In genomic region chr16:287298-287811, GRCh38 we compare ENCODE assay signal across 1 cellular context.
TF ChIP-seq lines count a peak whose summit lies in the region.

No MANE protein-coding gene starts in this region.

TF ChIP-seq in GM12878, 131 proteins besides CTCF, POLR2A, EP300 and RAD21:
- TF ChIP-seq STAT1 (conservative IDR thresholded peaks at IDR 0.05) (no peak), EED (IDR thresholded peaks at IDR 0.05; ENCODE audit: low read depth) (no peak), TCF7 (IDR thresholded peaks at IDR 0.05; ENCODE audit: borderline replicate concordance) (no peak), RAD51 (IDR thresholded peaks at IDR 0.05) (no peak), KDM1A (IDR thresholded peaks at IDR 0.05; ENCODE audit: borderline replicate concordance) (no peak), CBX3 (IDR thresholded peaks at IDR 0.05; ENCODE audit: borderline replicate concordance, low read depth) (no peak), E4F1 (IDR thresholded peaks at IDR 0.05; ENCODE audit: borderline replicate concordance, partially characterized antibody) (no peak), REST (IDR thresholded peaks at IDR 0.05; ENCODE audit: low read depth, low read length) (no peak), NBN (IDR thresholded peaks at IDR 0.05) (no peak), BCL11A (IDR thresholded peaks at IDR 0.05; ENCODE audit: low read depth, low read length) (no peak), CHD4 (IDR thresholded peaks at IDR 0.05) (no peak), ATF3 (IDR thresholded peaks at IDR 0.05; ENCODE audit: borderline replicate concordance, extremely low read depth, low read depth, low read length) (no peak), HDAC6 (IDR thresholded peaks at IDR 0.05; ENCODE audit: unreplicated experiment) (no peak), RUNX3 (IDR thresholded peaks at IDR 0.05; ENCODE audit: low read length) (no peak)
- TF ChIP-seq, protein P1, sequence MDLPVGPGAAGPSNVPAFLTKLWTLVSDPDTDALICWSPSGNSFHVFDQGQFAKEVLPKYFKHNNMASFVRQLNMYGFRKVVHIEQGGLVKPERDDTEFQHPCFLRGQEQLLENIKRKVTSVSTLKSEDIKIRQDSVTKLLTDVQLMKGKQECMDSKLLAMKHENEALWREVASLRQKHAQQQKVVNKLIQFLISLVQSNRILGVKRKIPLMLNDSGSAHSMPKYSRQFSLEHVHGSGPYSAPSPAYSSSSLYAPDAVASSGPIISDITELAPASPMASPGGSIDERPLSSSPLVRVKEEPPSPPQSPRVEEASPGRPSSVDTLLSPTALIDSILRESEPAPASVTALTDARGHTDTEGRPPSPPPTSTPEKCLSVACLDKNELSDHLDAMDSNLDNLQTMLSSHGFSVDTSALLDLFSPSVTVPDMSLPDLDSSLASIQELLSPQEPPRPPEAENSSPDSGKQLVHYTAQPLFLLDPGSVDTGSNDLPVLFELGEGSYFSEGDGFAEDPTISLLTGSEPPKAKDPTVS (IDR thresholded peaks at IDR 0.05; ENCODE audit: low read depth, low read length), result no peak
- TF ChIP-seq, protein P2, sequence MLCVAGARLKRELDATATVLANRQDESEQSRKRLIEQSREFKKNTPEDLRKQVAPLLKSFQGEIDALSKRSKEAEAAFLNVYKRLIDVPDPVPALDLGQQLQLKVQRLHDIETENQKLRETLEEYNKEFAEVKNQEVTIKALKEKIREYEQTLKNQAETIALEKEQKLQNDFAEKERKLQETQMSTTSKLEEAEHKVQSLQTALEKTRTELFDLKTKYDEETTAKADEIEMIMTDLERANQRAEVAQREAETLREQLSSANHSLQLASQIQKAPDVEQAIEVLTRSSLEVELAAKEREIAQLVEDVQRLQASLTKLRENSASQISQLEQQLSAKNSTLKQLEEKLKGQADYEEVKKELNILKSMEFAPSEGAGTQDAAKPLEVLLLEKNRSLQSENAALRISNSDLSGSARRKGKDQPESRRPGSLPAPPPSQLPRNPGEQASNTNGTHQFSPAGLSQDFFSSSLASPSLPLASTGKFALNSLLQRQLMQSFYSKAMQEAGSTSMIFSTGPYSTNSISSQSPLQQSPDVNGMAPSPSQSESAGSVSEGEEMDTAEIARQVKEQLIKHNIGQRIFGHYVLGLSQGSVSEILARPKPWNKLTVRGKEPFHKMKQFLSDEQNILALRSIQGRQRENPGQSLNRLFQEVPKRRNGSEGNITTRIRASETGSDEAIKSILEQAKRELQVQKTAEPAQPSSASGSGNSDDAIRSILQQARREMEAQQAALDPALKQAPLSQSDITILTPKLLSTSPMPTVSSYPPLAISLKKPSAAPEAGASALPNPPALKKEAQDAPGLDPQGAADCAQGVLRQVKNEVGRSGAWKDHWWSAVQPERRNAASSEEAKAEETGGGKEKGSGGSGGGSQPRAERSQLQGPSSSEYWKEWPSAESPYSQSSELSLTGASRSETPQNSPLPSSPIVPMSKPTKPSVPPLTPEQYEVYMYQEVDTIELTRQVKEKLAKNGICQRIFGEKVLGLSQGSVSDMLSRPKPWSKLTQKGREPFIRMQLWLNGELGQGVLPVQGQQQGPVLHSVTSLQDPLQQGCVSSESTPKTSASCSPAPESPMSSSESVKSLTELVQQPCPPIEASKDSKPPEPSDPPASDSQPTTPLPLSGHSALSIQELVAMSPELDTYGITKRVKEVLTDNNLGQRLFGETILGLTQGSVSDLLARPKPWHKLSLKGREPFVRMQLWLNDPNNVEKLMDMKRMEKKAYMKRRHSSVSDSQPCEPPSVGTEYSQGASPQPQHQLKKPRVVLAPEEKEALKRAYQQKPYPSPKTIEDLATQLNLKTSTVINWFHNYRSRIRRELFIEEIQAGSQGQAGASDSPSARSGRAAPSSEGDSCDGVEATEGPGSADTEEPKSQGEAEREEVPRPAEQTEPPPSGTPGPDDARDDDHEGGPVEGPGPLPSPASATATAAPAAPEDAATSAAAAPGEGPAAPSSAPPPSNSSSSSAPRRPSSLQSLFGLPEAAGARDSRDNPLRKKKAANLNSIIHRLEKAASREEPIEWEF (IDR thresholded peaks at IDR 0.05; ENCODE audit: insufficient replicate concordance, low read depth, low read length), result no peak
